In the genomic region with DNA sequence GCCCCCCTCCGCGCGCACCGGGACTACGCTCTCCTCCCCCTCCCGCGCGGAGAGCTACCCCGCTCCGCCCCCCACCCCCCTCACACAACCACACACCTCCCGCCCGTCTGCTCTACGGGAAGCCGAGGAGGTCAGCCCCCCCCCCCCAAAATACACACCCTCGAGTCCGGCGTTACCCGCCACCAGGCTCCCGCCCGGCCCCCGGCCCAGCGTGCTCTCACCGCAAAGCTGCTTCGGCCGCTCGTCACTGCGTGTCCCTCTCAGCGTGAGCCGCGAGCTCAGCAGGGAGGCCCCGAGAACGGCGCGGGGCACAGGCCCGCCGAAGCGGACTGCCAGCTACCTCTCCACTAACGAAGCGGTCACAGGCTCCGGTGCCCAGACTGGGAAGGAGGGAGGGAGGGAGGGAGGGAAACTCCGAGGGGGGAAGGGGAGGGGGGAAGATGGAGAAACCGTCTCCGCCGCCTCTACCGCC, we compare ENCODE assay signal across 8 cellular contexts. TPM values are rescaled to one million over a fixed set of nuclear protein-coding genes. Genes with fewer than 3 reads are reported as not detected.
A peak's percentile ranks its signal among the peaks of the same experiment; 100 is the strongest.
DNase-seq lines count a peak whose midpoint lies in the region; ATAC-seq and TF ChIP-seq lines count a peak whose summit lies in the region.

No MANE protein-coding gene starts in this region.

- intact Hi-C loops in adrenal gland (cut with DNase I): loop anchor here in 1 of 2 donors (10.0 kb wide), 1 partner anchor 64 kb away; no protein-coding TSS in a partner anchor

- H3K27me3 ChIP-seq in adrenal gland: no peaks in the 10 kb centered on the region
- H3K27me3 ChIP-seq in layer of hippocampus (ENCODE audit: control insufficient read depth, insufficient read depth, low read length): no peaks in the 10 kb centered on the region

- WGBS in adrenal gland, 4 donors: 0 to 1% (median 1%) methylated on average over 4 to 42 of the region's 45 CpGs

- H3K9me3 Mint-ChIP-seq in T-helper 2 cell treated with Interferon-gamma antibody and Interleukin-4, amounts not matched to agents 5 μg/mL and 100 μg/mL, for 36 hours: no peaks in the 10 kb centered on the region

- DNase-seq in T-helper 2 cell treated with Interferon-gamma antibody and Interleukin-4, amounts not matched to agents 5 μg/mL and 100 μg/mL, for 36 hours (ENCODE audit: low spot score): no peak
- DNase-seq in T-helper 2 cell (no peak), adrenal gland (no peak)
- DNase-seq in stimulated activated CD4-positive, alpha-beta T cell treated with anti-CD3 and anti-CD28 coated beads, Interleukin-2, amount 100 ng/mL, for 48 hours: no peak
- no peak for DNase-seq in activated effector memory CD4-positive, alpha-beta T cell treated with Interleukin-2 at 50 U/mL for 16 hours

- peak overlapping the region in 3 of 4 donors; percentile 77 to 96 (median 93) for H3K4me3 ChIP-seq in adrenal gland

- H3K36me3 ChIP-seq in adrenal gland (replicated peaks in 1 of 2): no peaks in the 10 kb centered on the region

- H3K4me3 Mint-ChIP-seq in T-helper 2 cell treated with Interferon-gamma antibody and Interleukin-4, amounts not matched to agents 5 μg/mL and 100 μg/mL, for 36 hours: peak overlapping the region; percentile 95

- peaks cover 31% of the 10 kb centered on the region for H3K4me1 Mint-ChIP-seq in T-helper 2 cell treated with Interferon-gamma antibody and Interleukin-4, amounts not matched to agents 5 μg/mL and 100 μg/mL, for 36 hours (ENCODE audit: low read depth)

- ATAC-seq in GM19035 (IDR thresholded peaks at IDR 0.05; ENCODE audit: unreplicated experiment): no peak

- H3K4me1 ChIP-seq in adrenal gland (replicated peaks in 1 of 2): peaks cover 21 to 35% of the 10 kb centered on the region in 2 donors

- peak overlapping the region; percentile 99 for H3K27ac Mint-ChIP-seq in T-helper 2 cell treated with Interferon-gamma antibody and Interleukin-4, amounts not matched to agents 5 μg/mL and 100 μg/mL, for 36 hours

- peak in 1 of 2 donors; percentile 23 for TF ChIP-seq POLR2A in adrenal gland (IDR thresholded peaks at IDR 0.05)

- H3K27ac ChIP-seq in adrenal gland (peak overlapping the region; percentile 92 to 98 (median 94)), layer of hippocampus (ENCODE audit: low read depth, low read length) (peak overlapping the region; percentile 98), temporal lobe (ENCODE audit: low read depth, low read length) (peak overlapping the region; percentile 82)

- H3K36me3 Mint-ChIP-seq in T-helper 2 cell treated with Interferon-gamma antibody and Interleukin-4, amounts not matched to agents 5 μg/mL and 100 μg/mL, for 36 hours (ENCODE audit: low read depth): peaks cover 8% of the 10 kb centered on the region

- TF ChIP-seq CTCF in adrenal gland (IDR thresholded peaks at IDR 0.05): no peak

- no peaks in the 10 kb centered on the region for H3K9me3 ChIP-seq in adrenal gland (replicated peaks in 1 of 3)

- H3K27me3 Mint-ChIP-seq in T-helper 2 cell treated with Interferon-gamma antibody and Interleukin-4, amounts not matched to agents 5 μg/mL and 100 μg/mL, for 36 hours (ENCODE audit: low read depth): no peaks in the 10 kb centered on the region

RNA-seq across cellular contexts. Expression of a gene that starts 0.3 kb away (rescaled TPM):
- total RNA-seq in adrenal gland (10 to 100 TPM; 27.5 to 72.7 (median 34.0) TPM), temporal lobe (30.2 TPM)
- 10 to 100 TPM; 11.1 to 22.3 (median 12.8) TPM for polyA plus RNA-seq in adrenal gland
